10 cellular contexts compared by ENCODE assay signal in genomic region chr1:175197536-175197935, GRCh38. TPM values are rescaled to one million over a fixed set of nuclear protein-coding genes. Genes with fewer than 3 reads are reported as not detected.
DNase-seq lines count a peak whose midpoint lies in the region; ATAC-seq, FAIRE-seq and TF ChIP-seq lines count a peak whose summit lies in the region.
"Had no signal": no experiment of that assay in that cellular context is flagged by ENCODE, and none has a peak within 500 bp of the region (broad histone marks: within the 10 kb centered on the region; RNA-seq: fewer than 3 reads in every experiment).

No MANE protein-coding gene starts in this region.

- ATAC-seq in GM18909 (IDR thresholded peaks at IDR 0.05; ENCODE audit: poor library complexity, unreplicated experiment), result no peak

- H3K4me1 ChIP-seq in HEK293 (ENCODE audit: control insufficient read depth, insufficient read depth, low read length) (peaks cover 5% of the 10 kb centered on the region; the same call in 1 of the 2 replicates), colonic mucosa (peaks cover 4% of the 10 kb centered on the region), A673 (ENCODE audit: insufficient read depth, low read length, poor library complexity, severe bottlenecking) (no peaks in the 10 kb centered on the region)

- CTCF ChIA-PET in HEK293 (lab: Yijun Ruan, JAX), result interaction anchor here (0.6 kb wide), 1 partner anchor 1533 kb away, joined by 3 read pairs; no protein-coding TSS in a partner anchor
- CTCF ChIA-PET in A673 (lab: Charles Lee), result no interaction called here

- DNase-seq in NOMO-1 treated with DMSO at 0.1 percent for 48 hours (lab: John Stamatoyannopoulos, UW; ENCODE audit: unreplicated experiment), result peak; percentile 77
- DNase-seq in colonic mucosa, result no peak
- peak; percentile 97 for DNase-seq in renal cortical epithelial cell (ENCODE audit: low read depth)
- DNase-seq in frontal cortex (ENCODE audit: low spot score in 2 of 2), result no peak
- no peak for DNase-seq in immature natural killer cell
- DNase-seq in A673 (ENCODE audit: low spot score), result no peak
- DNase-seq: activated naive CD4-positive, alpha-beta T cell treated with anti-CD3 and anti-CD28 coated beads, Interleukin-2, amount 50 U/mL, for 16 hours; tibial artery had no signal

- peak overlapping the region in 2 of 6 donors; percentile 7 to 14 for H3K27ac Mint-ChIP-seq in immature natural killer cell

- H3K4me1 Mint-ChIP-seq in immature natural killer cell, result no peaks in the 10 kb centered on the region

- H3K9me3 ChIP-seq in HEK293 (ENCODE audit: control insufficient read depth, insufficient read depth, low read depth, low read length), result no peaks in the 10 kb centered on the region
- no peaks in the 10 kb centered on the region for H3K9me3 ChIP-seq in colonic mucosa
- H3K9me3 ChIP-seq in A673 (ENCODE audit: low read depth, low read length, poor library complexity, severe bottlenecking), result no peaks in the 10 kb centered on the region
- H3K9me3 ChIP-seq: tibial artery had no signal

- intact Hi-C loops in colonic mucosa (cut with DNase I), result no loop called here
- intact Hi-C loops in A673 (cut with micrococcal nuclease; ENCODE audit: unreplicated experiment), result no loop called here

- H3K4me3 Mint-ChIP-seq in immature natural killer cell, result no peak overlapping the region

- no peak for FAIRE-seq in frontal cortex (lab: Jason Lieb, UNC)

- H3K27ac ChIP-seq in HEK293 (ENCODE audit: extremely low read depth, low read depth, low read length) (no peak overlapping the region), colonic mucosa (peak overlapping the region; percentile 46), A673 (ENCODE audit: low read depth, low read length, poor library complexity, severe bottlenecking) (no peak overlapping the region)
- H3K27ac ChIP-seq: tibial artery had no signal

- H3K36me3 Mint-ChIP-seq in immature natural killer cell, result no peaks in the 10 kb centered on the region

- no peak overlapping the region for H3K4me3 ChIP-seq in HEK293 (ENCODE audit: low read depth, low read length)
- H3K4me3 ChIP-seq in colonic mucosa, result no peak overlapping the region
- no peak overlapping the region for H3K4me3 ChIP-seq in A673 (ENCODE audit: low read depth, low read length, poor library complexity, severe bottlenecking)
- H3K4me3 ChIP-seq: tibial artery had no signal

- POLR2A ChIA-PET in HEK293 (lab: Yijun Ruan, JAX) (no interaction called here), A673 (lab: Charles Lee; ENCODE audit: low non-redundant PET) (no interaction called here)

- H3K9me3 Mint-ChIP-seq in immature natural killer cell, result no peaks in the 10 kb centered on the region

- H3K27me3 Mint-ChIP-seq in immature natural killer cell (ENCODE audit: low read depth in 3 of 3), result peaks cover 0 to 1% (median 1%) of the 10 kb centered on the region in 3 donors

- H3K9ac ChIP-seq in colonic mucosa (ENCODE audit: low read depth in 2 of 2, low read length in 2 of 2), result no peak overlapping the region

- TF ChIP-seq CTCF in HEK293 (tag by site-specific recombination; IDR thresholded peaks at IDR 0.05), result no peak
- TF ChIP-seq CTCF in colonic mucosa (IDR thresholded peaks at IDR 0.05), result no peak
- TF ChIP-seq CTCF in A673 (conservative IDR thresholded peaks at IDR 0.05; ENCODE audit: low read depth, low read length), result no peak

- H3K36me3 ChIP-seq in HEK293 (ENCODE audit: control insufficient read depth in 2 of 2, insufficient read depth in 1 of 2, low read length in 2 of 2) (no peaks in the 10 kb centered on the region), colonic mucosa (no peaks in the 10 kb centered on the region), A673 (ENCODE audit: insufficient read depth, low read length, poor library complexity, severe bottlenecking) (no peaks in the 10 kb centered on the region)
- H3K36me3 ChIP-seq: tibial artery had no signal

- H3K27me3 ChIP-seq in colonic mucosa, result no peaks in the 10 kb centered on the region
- peaks cover 53% of the 10 kb centered on the region for H3K27me3 ChIP-seq in A673 (replicated peaks; ENCODE audit: insufficient read depth, low read depth, low read length, poor library complexity)
- H3K27me3 ChIP-seq: tibial artery had no signal

- no TSS peak for BruUV-seq in A673 (replicated peaks; lab: Mats Ljungman, UMichigan)

TF ChIP-seq in HEK293, 187 proteins besides CTCF, POLR2A, EP300 and RAD21:
- TF ChIP-seq ZEB2 (tag by site-specific recombination; IDR thresholded peaks at IDR 0.05), result no peak
- no peak for TF ChIP-seq ZNF221 (tag by site-specific recombination; IDR thresholded peaks at IDR 0.05; ENCODE audit: borderline replicate concordance)
- 0 out of 2 replicates have a peak, but pooled peaks have one; percentile 37 for TF ChIP-seq ZNF692 (tag by site-specific recombination; IDR thresholded peaks at IDR 0.05)
TF ChIP-seq in HEK293: peak in this region for 1.

RNA-seq across cellular contexts. Expression of gene KIAA0040, which starts 5.0 kb away (rescaled TPM):
- total RNA-seq in colonic mucosa, result 10 to 100 TPM; 14.0 to 23.7 TPM
- total RNA-seq in renal cortical epithelial cell, result 6.1 and 8.7 TPM in 2 replicates
- 0.41 TPM for total RNA-seq in frontal cortex
- polyA plus RNA-seq in immature natural killer cell, result 10 to 100 TPM; 11.8 to 23.6 (median 14.0) TPM
- total RNA-seq in A673 (2021), result not detected in 2 replicates

Comparison
In these comparisons a context has a peak if more than half of its experiments do, and no peak if none do; other contexts are left out.
1. DNase-seq: peak in NOMO-1 treated with DMSO at 0.1 percent for 48 hours (single experiment) and renal cortical epithelial cell (single experiment); none in colonic mucosa (single experiment), frontal cortex (0 of 2), immature natural killer cell (0 of 3) and A673 (single experiment).